Comparison of ENCODE assay signal across 7 cellular contexts in genomic region chr19:51799311-51799997, GRCh38. TPM values are rescaled to one million over a fixed set of nuclear protein-coding genes. Genes with fewer than 3 reads are reported as not detected.
DNase-seq lines count a peak whose midpoint lies in the region; ATAC-seq, FAIRE-seq and TF ChIP-seq lines count a peak whose summit lies in the region.

No MANE protein-coding gene starts in this region.

- no peaks in the 10 kb centered on the region for H3K9me1 ChIP-seq in K562 (ENCODE audit: control insufficient read depth, insufficient read depth, low read length)

- H3K27ac ChIP-seq in K562 (ENCODE audit: extremely low read depth, low read depth, low read length) (peak overlapping the region; percentile 97), layer of hippocampus (ENCODE audit: low read depth, low read length) (peak overlapping the region; percentile 68), thyroid gland (peak overlapping the region; percentile 17 to 63 (median 50))

- POLR2A ChIA-PET in K562 (lab: Yijun Ruan, JAX) = interaction anchor here (0.7 to 1.6 kb wide), 5 partner anchors 10 to 105 kb away, joined by 3 to 9 read pairs (median 3); no protein-coding TSS in a partner anchor

- no peak overlapping the region for H3K4me3 ChIP-seq in LNCaP clone FGC (ENCODE audit: low read depth, low read length)
- no peak overlapping the region for H3K4me3 ChIP-seq in K562
- H3K4me3 ChIP-seq in thyroid gland (replicated peaks in 1 of 3) = no peak overlapping the region

- peak; percentile 54; the same call in 1 of the 2 replicates for TF ChIP-seq POLR2A in K562 (conservative IDR thresholded peaks at IDR 0.05)
- no peak for TF ChIP-seq POLR2A in thyroid gland (IDR thresholded peaks at IDR 0.05)

- H2AFZ ChIP-seq in K562 (ENCODE audit: low read depth, low read length) = peak overlapping the region; percentile 69

- peaks cover 18% of the 10 kb centered on the region for H3K27me3 Mint-ChIP-seq in stimulated activated memory B cell treated with anti-CD40 and anti-IgM and Interleukin-4, amounts not matched to agents 10 μg/mL and 1 μg/mL and 100 μg/mL, for 72 hours

- TF ChIP-seq EP300 in K562 (IDR thresholded peaks at IDR 0.05; ENCODE audit: low read length) = peak; percentile 62

- H3K79me2 ChIP-seq in K562 (ENCODE audit: control insufficient read depth, insufficient read depth, low read length) = peaks cover 27% of the 10 kb centered on the region

- H3K4me2 ChIP-seq in K562 (ENCODE audit: insufficient read depth, low read length) = peak overlapping the region; percentile 81

- in situ Hi-C loops in K562 (cut with MboI) = no loop called here

- 7% methylated on average over 13 of the region's 13 CpGs for WGBS in K562 (ENCODE audit: insufficient coverage, low coverage, missing lambda C conversion rate)
- WGBS in thyroid gland, 2 donors = 44 to 49% methylated on average over 12 of the region's 13 CpGs

- H3K4me3 Mint-ChIP-seq in stimulated activated memory B cell treated with anti-CD40 and anti-IgM and Interleukin-4, amounts not matched to agents 10 μg/mL and 1 μg/mL and 100 μg/mL, for 72 hours = no peak overlapping the region

- no peaks in the 10 kb centered on the region for H4K20me1 ChIP-seq in K562 (replicated peaks; ENCODE audit: control insufficient read depth, insufficient read depth, low read length)

- BruUV-seq in K562 (replicated peaks; lab: Mats Ljungman, UMichigan) = no TSS peak

- peak; percentile 24; the same call in 1 of the 2 replicates for TF ChIP-seq CTCF in LNCaP clone FGC (IDR thresholded peaks at IDR 0.05; ENCODE audit: control insufficient read depth, extremely low read depth, insufficient read depth)
- peak; percentile 19 to 39 (median 38); a peak in 4 of 6 replicates for TF ChIP-seq CTCF in K562 (IDR thresholded peaks at IDR 0.05 in 2 of 3, conservative IDR thresholded peaks at IDR 0.05 in 1 of 3; ENCODE audit: insufficient read depth in 2 of 3, low read depth in 1 of 3, low read length in 3 of 3)
- TF ChIP-seq CTCF in thyroid gland (IDR thresholded peaks at IDR 0.05) = no peak

- CTCF ChIA-PET in K562 (lab: Yijun Ruan, JAX; ENCODE audit: low intra/inter-chr PET ratio) = interaction anchor here (0.6 kb wide), 1 partner anchor 9 kb away, joined by 3 read pairs; no protein-coding TSS in a partner anchor

- no peak; a peak in 2 of 4 replicates for TF ChIP-seq RAD21 in K562 (CRISPR knock-in tag; conservative IDR thresholded peaks at IDR 0.05 in 1 of 2, IDR thresholded peaks at IDR 0.05 in 1 of 2)

- H3K9me3 Mint-ChIP-seq in stimulated activated memory B cell treated with anti-CD40 and anti-IgM and Interleukin-4, amounts not matched to agents 10 μg/mL and 1 μg/mL and 100 μg/mL, for 72 hours = peaks cover 18% of the 10 kb centered on the region

- intact Hi-C loops in K562 (cut with micrococcal nuclease) = loop anchor here (5.0 kb wide), 1 partner anchor 97 kb away; no protein-coding TSS in a partner anchor
- intact Hi-C loops in thyroid gland (cut with DNase I) = no loop called here

- 0 out of 3 replicates have a peak, but pooled peaks cover 2% of the 10 kb centered on the region for H3K36me3 ChIP-seq in K562 (ENCODE audit: control insufficient read depth, insufficient read depth, low read length)
- no peaks in the 10 kb centered on the region for H3K36me3 ChIP-seq in thyroid gland

- H3K27me3 ChIP-seq in K562 (ENCODE audit: control insufficient read depth in 2 of 2, insufficient read depth in 2 of 2, low read length in 2 of 2) (no peaks in the 10 kb centered on the region), layer of hippocampus (ENCODE audit: control insufficient read depth, insufficient read depth, low read length) (no peaks in the 10 kb centered on the region), thyroid gland (no peaks in the 10 kb centered on the region)

- peak; percentile 91 for DNase-seq in LNCaP clone FGC (ENCODE audit: low read depth)
- peak; percentile 59 to 88 (median 66) for DNase-seq in K562 (ENCODE audit: extremely low read depth in 1 of 4, low spot score in 3 of 4)
- DNase-seq in thyroid gland = peak; percentile 41 to 56

- H3K9ac ChIP-seq in K562 (ENCODE audit: insufficient read depth in 1 of 2, low read depth in 2 of 2, low read length in 2 of 2) = peak overlapping the region; percentile 74 to 85

- H3K4me1 Mint-ChIP-seq in stimulated activated memory B cell treated with anti-CD40 and anti-IgM and Interleukin-4, amounts not matched to agents 10 μg/mL and 1 μg/mL and 100 μg/mL, for 72 hours = no peaks in the 10 kb centered on the region

- H3K4me1 ChIP-seq in K562 (replicated peaks in 1 of 2; ENCODE audit: control insufficient read depth in 2 of 2, insufficient read depth in 2 of 2, low read length in 2 of 2) (peaks cover 30 to 74% of the 10 kb centered on the region in 2 experiments), thyroid gland (peaks cover 4% of the 10 kb centered on the region in 2 donors)

- peak; percentile 97 for FAIRE-seq in K562 (lab: Jason Lieb, UNC)

- ATAC-seq in K562 = peak; percentile 81
- no peak for ATAC-seq in GM18870 (IDR thresholded peaks at IDR 0.05; ENCODE audit: unreplicated experiment)
- ATAC-seq in GM18517 (IDR thresholded peaks at IDR 0.05; ENCODE audit: unreplicated experiment) = no peak
- ATAC-seq in stimulated activated memory B cell treated with anti-CD40 and anti-IgM and Interleukin-4, amounts not matched to agents 10 μg/mL and 1 μg/mL and 100 μg/mL, for 72 hours = no peak

- H3K27ac Mint-ChIP-seq in stimulated activated memory B cell treated with anti-CD40 and anti-IgM and Interleukin-4, amounts not matched to agents 10 μg/mL and 1 μg/mL and 100 μg/mL, for 72 hours = no peak overlapping the region

- H3K36me3 Mint-ChIP-seq in stimulated activated memory B cell treated with anti-CD40 and anti-IgM and Interleukin-4, amounts not matched to agents 10 μg/mL and 1 μg/mL and 100 μg/mL, for 72 hours = no peaks in the 10 kb centered on the region

- peaks cover 9% of the 10 kb centered on the region for H3K9me3 ChIP-seq in K562 (replicated peaks; ENCODE audit: control insufficient read depth, insufficient read depth, low read depth, low read length)
- H3K9me3 ChIP-seq in thyroid gland = no peaks in the 10 kb centered on the region

RNA-seq across cellular contexts. Expression of gene FPR3, which starts 4.5 kb away (rescaled TPM):
- 0.55 and 0.60 TPM in 2 replicates for total RNA-seq in K562 (2011; cell fraction: chromatin; rRNA removed; ENCODE audit: low replicate concordance)
- 0.33 and 0.39 TPM in 2 replicates for total RNA-seq in K562 (2011; cell fraction: nucleolus; rRNA removed)
- 0.29 and 0.53 TPM in 2 replicates for total RNA-seq in K562 (2011; cell fraction: nucleoplasm; rRNA removed)
- total RNA-seq in K562 (2014; rRNA removed) (0.09 and 0.41 TPM in 2 replicates), K562 (2014; rRNA removed; fragmentation: Illumina TruSeq; extraction: Trizol) (0.22 and 0.35 TPM in 2 replicates), K562 (2015; rRNA removed; fragmentation: Illumina TruSeq; extraction: Trizol) (0.51 and 0.57 TPM in 2 replicates), K562 (2021) (0.13 and 0.22 TPM in 2 replicates), thyroid gland (1 to 10 TPM; 1.6 to 9.7 (median 2.7) TPM)
- polyA plus RNA-seq in K562 (2011; rRNA removed) (0.45 and 1.3 TPM in 2 replicates), K562 (2014; fragmentation: Illumina TruSeq; extraction: Trizol) (0.22 and 0.39 TPM in 2 replicates), K562 (2014; fragmentation: Nextera tagmentation; extraction: Ambion mirVana) (under 1 TPM in 1 of 2 experiments, not detected in 1; 0.08 TPM), K562 (2014; rRNA removed) (0.24 and 0.25 TPM in 2 replicates)
- polyA plus RNA-seq in K562 (2011; cell fraction: cytosol; rRNA removed) = 0.07 and 1.4 TPM in 2 replicates
- polyA plus RNA-seq in K562 (2011; cell fraction: nucleus; rRNA removed) = 0.10 and 0.67 TPM in 2 replicates
- 1.8 and 2.3 TPM in 2 replicates for polyA plus RNA-seq in K562 (2012)
- polyA minus RNA-seq in K562 (2011; rRNA and poly(A)+ RNA removed) = 0.42 and 1.8 TPM in 2 replicates
- 0.64 TPM in 1 of 2 replicates, not detected in the other for polyA minus RNA-seq in K562 (2011; cell fraction: cytosol; rRNA and poly(A)+ RNA removed)
- 0.13 and 0.67 TPM in 2 replicates for polyA minus RNA-seq in K562 (2011; cell fraction: nucleus; rRNA and poly(A)+ RNA removed)

RNA-seq across cellular contexts. Expression of gene FPR2, which starts 38.5 kb away (rescaled TPM):
- not detected in 2 replicates for total RNA-seq in K562 (2011; cell fraction: chromatin; rRNA removed; ENCODE audit: low replicate concordance)
- not detected in 2 replicates for total RNA-seq in K562 (2011; cell fraction: nucleolus; rRNA removed)
- total RNA-seq in K562 (2011; cell fraction: nucleoplasm; rRNA removed) = not detected in 2 replicates
- total RNA-seq in K562 (2014; rRNA removed) (not detected in 2 replicates), K562 (2014; rRNA removed; fragmentation: Illumina TruSeq; extraction: Trizol) (not detected in 2 replicates), K562 (2015; rRNA removed; fragmentation: Illumina TruSeq; extraction: Trizol) (not detected in 2 replicates), K562 (2021) (not detected in 2 replicates), thyroid gland (under 1 TPM in 3 of 4 donors, not detected in 1; 0.11 to 0.94 (median 0.39) TPM)
- polyA plus RNA-seq in K562 (2011; rRNA removed) (not detected in 2 replicates), K562 (2014; fragmentation: Illumina TruSeq; extraction: Trizol) (not detected in 2 replicates), K562 (2014; fragmentation: Nextera tagmentation; extraction: Ambion mirVana) (under 1 TPM; 0.03 to 0.07 TPM), K562 (2014; rRNA removed) (0.15 and 0.19 TPM in 2 replicates)
- polyA plus RNA-seq in K562 (2011; cell fraction: cytosol; rRNA removed) = 0.07 TPM in 1 of 2 replicates, not detected in the other
- not detected in 2 replicates for polyA plus RNA-seq in K562 (2011; cell fraction: nucleus; rRNA removed)
- 0.04 and 0.12 TPM in 2 replicates for polyA plus RNA-seq in K562 (2012)
- not detected in 2 replicates for polyA minus RNA-seq in K562 (2011; rRNA and poly(A)+ RNA removed)
- polyA minus RNA-seq in K562 (2011; cell fraction: cytosol; rRNA and poly(A)+ RNA removed) = not detected in 2 replicates
- not detected in 2 replicates for polyA minus RNA-seq in K562 (2011; cell fraction: nucleus; rRNA and poly(A)+ RNA removed)

RNA-seq across cellular contexts. Expression of gene FPR1, which starts 47.8 kb away (rescaled TPM):
- total RNA-seq in K562 (2011; cell fraction: chromatin; rRNA removed; ENCODE audit: low replicate concordance) = not detected in 2 replicates
- not detected in 2 replicates for total RNA-seq in K562 (2011; cell fraction: nucleolus; rRNA removed)
- not detected in 2 replicates for total RNA-seq in K562 (2011; cell fraction: nucleoplasm; rRNA removed)
- total RNA-seq in K562 (2014; rRNA removed) = not detected in 2 replicates
- total RNA-seq in K562 (2014; rRNA removed; fragmentation: Illumina TruSeq; extraction: Trizol) = not detected in 2 replicates
- 0.25 TPM in 1 of 2 replicates, not detected in the other for total RNA-seq in K562 (2015; rRNA removed; fragmentation: Illumina TruSeq; extraction: Trizol)
- total RNA-seq in K562 (2021) = 0.18 TPM in 1 of 2 replicates, not detected in the other
- 0.04 TPM in 1 of 2 replicates, not detected in the other for polyA plus RNA-seq in K562 (2011; rRNA removed)
- polyA plus RNA-seq in K562 (2011; cell fraction: cytosol; rRNA removed) = 0.07 and 0.12 TPM in 2 replicates
- not detected in 2 replicates for polyA plus RNA-seq in K562 (2011; cell fraction: nucleus; rRNA removed)
- 0.07 and 0.19 TPM in 2 replicates for polyA plus RNA-seq in K562 (2012)
- polyA plus RNA-seq in K562 (2014; fragmentation: Illumina TruSeq; extraction: Trizol) = 0.06 and 0.12 TPM in 2 replicates
- polyA plus RNA-seq in K562 (2014; fragmentation: Nextera tagmentation; extraction: Ambion mirVana) = under 1 TPM; 0.10 to 0.14 TPM
- polyA plus RNA-seq in K562 (2014; rRNA removed) = 1.7 TPM in 1 of 2 replicates, not detected in the other
- polyA minus RNA-seq in K562 (2011; rRNA and poly(A)+ RNA removed) = 0.14 and 0.15 TPM in 2 replicates
- not detected in 2 replicates for polyA minus RNA-seq in K562 (2011; cell fraction: cytosol; rRNA and poly(A)+ RNA removed)
- polyA minus RNA-seq in K562 (2011; cell fraction: nucleus; rRNA and poly(A)+ RNA removed) = not detected in 2 replicates
- total RNA-seq in thyroid gland = 1 to 10 TPM; 1.7 to 5.8 (median 3.3) TPM

Comparison
In these comparisons a context has a peak if more than half of its experiments do, and no peak if none do; other contexts are left out.
1. CTCF ChIP-seq: peak in LNCaP clone FGC (single experiment) and K562 (3 of 3); none in thyroid gland (0 of 6).
2. Peak in every context shown above with its lines, with median percentiles within 50 percentile points of each other: DNase-seq and H3K27ac ChIP-seq.